In the genomic region with DNA sequence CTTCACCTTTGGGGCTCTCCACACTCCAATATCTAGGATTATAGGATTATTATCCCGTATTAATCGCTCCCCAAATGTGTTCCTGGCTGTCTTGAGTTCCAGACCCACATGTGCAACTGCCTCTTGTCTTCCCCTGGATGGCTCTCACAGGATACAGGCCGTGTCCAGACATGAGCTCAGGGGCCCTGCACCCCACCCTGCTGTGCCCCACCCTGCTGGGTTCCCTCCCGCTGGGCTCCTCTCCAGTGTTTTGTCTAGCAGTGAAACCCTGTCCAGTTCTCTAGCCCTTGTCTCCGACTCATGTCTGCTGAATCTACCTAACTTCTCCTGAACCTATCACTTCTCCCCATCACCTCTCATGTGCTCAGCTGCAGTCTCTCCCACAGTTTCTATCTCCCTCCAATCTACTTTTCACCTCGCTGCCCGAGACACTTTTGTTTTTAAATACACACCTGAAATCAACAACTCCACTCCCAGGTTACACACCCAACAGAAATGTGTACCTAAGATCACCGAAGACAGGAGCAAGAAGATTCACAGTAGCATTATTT, we compare ENCODE assay signal across 26 cellular contexts.
"Had no signal": no experiment of that assay in that cellular context is flagged by ENCODE, and none has a peak within 500 bp of the region (broad histone marks: within the 10 kb centered on the region; RNA-seq: fewer than 3 reads in every experiment).

No MANE protein-coding gene starts in this region.

- H3K36me3 ChIP-seq: brain microvascular endothelial cell, esophagus muscularis mucosa, right lobe of liver, thyroid gland, upper lobe of right lung, WERI-Rb-1 had no signal

- H3K4me1 ChIP-seq: parathyroid adenoma, upper lobe of right lung had no signal

- H3K27ac ChIP-seq: brain microvascular endothelial cell, esophagus muscularis mucosa, parathyroid adenoma, right lobe of liver, skin epidermis, thyroid gland, upper lobe of right lung, WERI-Rb-1 had no signal

- H3K4me3 ChIP-seq: esophagus muscularis mucosa, lung, right lobe of liver, skin epidermis, thyroid gland, upper lobe of right lung had no signal

- H3K9me3 Mint-ChIP-seq: activated naive CD4-positive, alpha-beta T cell treated with anti-CD3 and anti-CD28 coated beads for 36 hours; activated T-cell treated with anti-CD3 and anti-CD28 coated beads, Interleukin-2, amount 50 U/mL, for 4 hours; central memory CD8-positive, alpha-beta T cell; effector memory CD8-positive, alpha-beta T cell; stimulated activated naive CD8-positive, alpha-beta T cell treated with anti-CD3 and anti-CD28 coated beads, Interleukin-15, Interleukin-2, amounts not matched to agents 100 ng/mL and 50 ng/mL, for 24 hours; T-helper 2 cell treated with Interferon-gamma antibody and Interleukin-4, amounts not matched to agents 5 μg/mL and 100 μg/mL, for 36 hours had no signal

- H3K9me3 ChIP-seq: esophagus muscularis mucosa, right lobe of liver, thyroid gland, upper lobe of right lung had no signal

- H3K27me3 ChIP-seq: right lobe of liver, thyroid gland had no signal

- H3K27ac Mint-ChIP-seq: activated naive CD4-positive, alpha-beta T cell treated with anti-CD3 and anti-CD28 coated beads for 36 hours; nephron progenitor cell; stimulated activated naive CD8-positive, alpha-beta T cell treated with anti-CD3 and anti-CD28 coated beads, Interleukin-15, Interleukin-2, amounts not matched to agents 100 ng/mL and 50 ng/mL, for 24 hours; T-helper 2 cell treated with Interferon-gamma antibody and Interleukin-4, amounts not matched to agents 5 μg/mL and 100 μg/mL, for 36 hours had no signal

- ATAC-seq: activated T-cell treated with anti-CD3 and anti-CD28 coated beads, Interleukin-2, amount 50 U/mL, for 4 hours; effector memory CD8-positive, alpha-beta T cell; left lobe of liver; right lobe of liver; SK-N-SH treated with all-trans-retinoic acid at 6 μM for 48 hours; upper lobe of right lung had no signal

- DNase-seq: activated CD4-positive, alpha-beta T cell treated with anti-CD3 and anti-CD28 coated beads, Interleukin-2, amount 50 U/mL, for 1 hour; activated CD4-positive, CD25-positive, alpha-beta regulatory T cell treated with anti-CD3 and anti-CD28 coated beads, Interleukin-2, amount 50 U/mL, for 72 hours; activated CD8-positive, alpha-beta memory T cell treated with anti-CD3 and anti-CD28 coated beads, Interleukin-2, amount 50 U/mL, for 48 hours; activated naive CD4-positive, alpha-beta T cell treated with anti-CD3 and anti-CD28 coated beads for 36 hours; activated T-cell treated with anti-CD3 and anti-CD28 coated beads, Interleukin-2, amount 50 U/mL, for 4 hours; aorta; brain microvascular endothelial cell; effector memory CD8-positive, alpha-beta T cell; kidney; midbrain; nephron progenitor cell; right lobe of liver; stimulated activated CD4-positive, alpha-beta T cell treated with anti-CD3 and anti-CD28 coated beads, Interleukin-1b, Interleukin-23, amount 100 ng/mL, for 48 hours; substantia nigra; thyroid gland; upper lobe of right lung; WERI-Rb-1 had no signal

- H3K4me3 Mint-ChIP-seq: activated naive CD4-positive, alpha-beta T cell treated with anti-CD3 and anti-CD28 coated beads for 36 hours; activated T-cell treated with anti-CD3 and anti-CD28 coated beads, Interleukin-2, amount 50 U/mL, for 4 hours; stimulated activated naive CD8-positive, alpha-beta T cell treated with anti-CD3 and anti-CD28 coated beads, Interleukin-15, Interleukin-2, amounts not matched to agents 100 ng/mL and 50 ng/mL, for 24 hours; T-helper 2 cell treated with Interferon-gamma antibody and Interleukin-4, amounts not matched to agents 5 μg/mL and 100 μg/mL, for 36 hours had no signal

- H3K4me1 Mint-ChIP-seq: central memory CD8-positive, alpha-beta T cell; nephron progenitor cell had no signal
